Comparison of ENCODE assay signal across 27 cellular contexts in the genomic region with DNA sequence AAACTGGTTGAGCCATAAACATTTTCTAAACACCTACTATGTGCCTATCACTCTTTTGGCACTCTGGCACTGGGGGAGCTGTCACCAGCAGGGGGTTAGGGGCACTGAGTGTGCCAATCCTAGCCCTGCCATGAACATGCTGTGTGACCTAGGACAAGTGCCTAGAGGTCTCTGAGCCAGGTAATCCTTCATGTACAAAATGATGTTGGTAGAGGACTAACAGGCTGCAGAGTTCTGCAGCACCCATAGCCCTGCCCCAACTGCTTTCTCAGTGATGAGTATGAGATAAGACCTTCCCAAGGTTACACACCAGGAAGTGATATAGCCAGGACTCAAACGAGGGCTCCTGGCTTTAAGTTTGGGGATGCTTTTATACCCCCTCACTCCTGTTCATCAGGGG.
"Had no signal": no experiment of that assay in that cellular context is flagged by ENCODE, and none has a peak within 500 bp of the region (broad histone marks: within the 10 kb centered on the region; RNA-seq: fewer than 3 reads in every experiment).

No MANE protein-coding gene starts in this region.

- DNase-seq: naive thymus-derived CD8-positive, alpha-beta T cell; nephron progenitor cell; nucleus accumbens; right cardiac atrium; spleen; stimulated activated CD4-positive, alpha-beta T cell treated with anti-CD3 and anti-CD28 coated beads, Interleukin-12 subunit alpha, Interleukin-12 subunit beta, amount 100 ng/mL, for 4 hours; stimulated activated CD4-positive, alpha-beta T cell treated with anti-CD3 and anti-CD28 coated beads, Interleukin-1b, Interleukin-23, amount 100 ng/mL, for 48 hours; stimulated activated CD4-positive, alpha-beta T cell treated with anti-CD3 and anti-CD28 coated beads, Interleukin-4, amount 100 ng/mL, for 1 hour; stimulated activated CD4-positive, alpha-beta T cell treated with anti-CD3 and anti-CD28 coated beads, Interleukin-4, amount 100 ng/mL, for 4 hours; stimulated activated CD8-positive, alpha-beta memory T cell treated with anti-CD3 and anti-CD28 coated beads, Interleukin-4, amount 100 ng/mL, for 48 hours; stimulated activated naive CD4-positive, alpha-beta T cell; stimulated activated naive CD8-positive, alpha-beta T cell treated with anti-CD3 and anti-CD28 coated beads, Interleukin-15, amount 100 ng/mL, for 72 hours; stimulated activated naive CD8-positive, alpha-beta T cell treated with anti-CD3 and anti-CD28 coated beads, Interleukin-15, Interleukin-2, amounts not matched to agents 100 U/mL and 50 U/mL, for 24 hours; substantia nigra; testis; tibial artery; transverse colon; upper lobe of right lung; uterus had no signal

- H3K27ac ChIP-seq: neutrophil, pancreas, psoas muscle, skin epidermis, spleen, suprapubic skin, testis, tibial artery, transverse colon, upper lobe of right lung, uterus had no signal

- H3K9me3 ChIP-seq: neutrophil, pancreas, psoas muscle, spleen, suprapubic skin, testis, tibial artery, transverse colon, upper lobe of right lung, uterus had no signal

- ATAC-seq: naive thymus-derived CD8-positive, alpha-beta T cell; pancreas; psoas muscle; right cardiac atrium; sciatic nerve; stimulated activated memory B cell treated with anti-CD40 and anti-IgM and Interleukin-4, amounts not matched to agents 10 μg/mL and 1 μg/mL and 100 μg/mL, for 72 hours; stimulated activated naive CD8-positive, alpha-beta T cell treated with anti-CD3 and anti-CD28 coated beads, Interleukin-15, amount 100 ng/mL, for 72 hours; stimulated activated naive CD8-positive, alpha-beta T cell treated with anti-CD3 and anti-CD28 coated beads, Interleukin-15, Interleukin-2, amounts not matched to agents 100 U/mL and 50 U/mL, for 24 hours; upper lobe of right lung had no signal

- H3K4me1 ChIP-seq: pancreas, psoas muscle, spleen, suprapubic skin, testis, tibial artery, transverse colon, upper lobe of right lung, uterus had no signal

- H3K4me3 ChIP-seq: pancreas, psoas muscle, skin epidermis, smooth muscle cell, spleen, suprapubic skin, testis, tibial artery, transverse colon, upper lobe of right lung, uterus had no signal

- H3K36me3 ChIP-seq: neutrophil, pancreas, spleen, suprapubic skin, tibial artery, transverse colon, upper lobe of right lung, uterus had no signal

- H3K27me3 ChIP-seq: neutrophil, pancreas, spleen, suprapubic skin, testis, transverse colon, upper lobe of right lung, uterus had no signal

- H3K4me2 ChIP-seq: smooth muscle cell had no signal

- FAIRE-seq: pancreas had no signal
